9 cellular contexts compared by ENCODE assay signal in the genomic region with DNA sequence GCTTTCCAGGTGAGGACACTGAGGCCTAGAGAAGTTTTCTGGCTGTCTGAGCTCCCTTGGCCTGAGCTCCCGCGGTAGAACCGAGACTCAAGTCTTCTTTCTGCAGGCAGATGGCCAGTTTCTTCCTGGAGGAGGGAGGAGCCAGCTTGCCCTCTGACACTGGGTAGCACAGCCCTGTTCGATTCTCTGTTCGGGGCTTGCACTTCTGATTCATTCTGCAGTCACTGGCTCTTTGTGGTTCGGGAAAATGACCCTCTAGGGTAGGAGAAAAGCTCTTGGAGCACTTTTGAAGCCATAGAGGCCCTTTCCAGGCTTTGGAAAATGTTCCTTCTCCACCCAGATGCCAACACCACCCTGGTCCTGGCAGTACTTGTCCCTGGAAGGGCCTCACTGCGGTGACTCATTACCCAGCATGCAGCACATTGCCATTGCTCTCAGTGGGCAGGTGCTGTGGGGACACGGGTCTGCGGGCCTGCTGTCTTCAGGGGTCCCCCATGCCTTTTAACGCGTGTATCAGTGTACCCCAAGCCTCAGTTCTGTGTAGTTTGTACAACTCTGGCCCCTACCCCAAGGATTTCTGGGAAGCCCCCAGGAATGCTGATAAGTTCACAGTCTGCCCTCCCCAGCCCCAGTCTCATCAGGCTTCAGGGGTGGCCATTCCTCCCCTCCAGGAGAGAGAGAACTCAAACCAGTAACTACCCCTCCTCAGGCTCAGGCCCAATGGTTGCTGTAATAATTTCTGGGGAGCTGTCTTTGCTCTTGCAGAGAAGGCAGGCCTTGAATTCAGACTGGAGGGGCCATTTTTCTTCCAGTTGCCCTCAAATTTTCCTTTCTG. TPM values are rescaled to one million over a fixed set of nuclear protein-coding genes. Genes with fewer than 3 reads are reported as not detected.
DNase-seq lines count a peak whose midpoint lies in the region; ATAC-seq, FAIRE-seq and TF ChIP-seq lines count a peak whose summit lies in the region.
"Had no signal": no experiment of that assay in that cellular context is flagged by ENCODE, and none has a peak within 500 bp of the region (broad histone marks: within the 10 kb centered on the region; RNA-seq: fewer than 3 reads in every experiment).

No MANE protein-coding gene starts in this region.

- peak overlapping the region; percentile 19 to 58 (median 37) for H3K4me3 Mint-ChIP-seq in brain

- TF ChIP-seq CTCF in brain (conservative IDR thresholded peaks at IDR 0.05), result no peak
- TF ChIP-seq CTCF in kidney (IDR thresholded peaks at IDR 0.05; ENCODE audit: borderline replicate concordance, extremely low read depth, insufficient read depth), result no peak
- TF ChIP-seq CTCF in spleen (IDR thresholded peaks at IDR 0.05 in 8 of 11, conservative IDR thresholded peaks at IDR 0.05 in 3 of 11), result no peak

- H3K4me1 ChIP-seq in kidney (ENCODE audit: control insufficient read depth in 1 of 2, insufficient read depth in 1 of 2, low read depth in 1 of 2, low read length in 2 of 2) (peaks cover 40 to 67% of the 10 kb centered on the region in 2 donors), spleen (peaks cover 14 to 84% (median 33%) of the 10 kb centered on the region in 6 donors)

- H3K9me3 Mint-ChIP-seq in brain, result no peaks in the 10 kb centered on the region

- DNase-seq in HCEC 1CT (peak; percentile 90), kidney (no peak), spleen (peak; percentile 47)
- DNase-seq in activated naive CD4-positive, alpha-beta T cell treated with anti-CD3 and anti-CD28 coated beads, Interleukin-2, amount 50 U/mL, for 16 hours, result no peak

- H3K27ac ChIP-seq in kidney (ENCODE audit: low read depth in 2 of 2, low read length in 2 of 2) (peak overlapping the region; percentile 33 to 67), spleen (peak overlapping the region; percentile 2 to 74 (median 64))

- H3K9ac ChIP-seq in kidney (ENCODE audit: low read length in 2 of 2), result peak overlapping the region in 1 of 2 donors; percentile 46

- H3K4me3 ChIP-seq in kidney (ENCODE audit: low read length in 2 of 2) (no peak overlapping the region), spleen (no peak overlapping the region)

- 68 to 90% (median 77%) methylated on average over 8 to 11 of the region's 11 CpGs for WGBS in spleen, 5 donors

- H3K27me3 ChIP-seq in spleen (replicated peaks in 1 of 7), result no peaks in the 10 kb centered on the region

- ATAC-seq in HG02870 (IDR thresholded peaks at IDR 0.05; ENCODE audit: unreplicated experiment), result no peak
- ATAC-seq in HG03135 (IDR thresholded peaks at IDR 0.05; ENCODE audit: unreplicated experiment), result no peak
- ATAC-seq in GM18873 (IDR thresholded peaks at IDR 0.05; ENCODE audit: low FRiP score, unreplicated experiment), result no peak

- intact Hi-C loops in kidney (cut with DNase I), result no loop called here
- intact Hi-C loops in spleen (cut with DNase I; ENCODE audit: low total_unique reads), result no loop called here

- peak overlapping the region; percentile 77 to 98 (median 95) for H3K27ac Mint-ChIP-seq in brain

- no peak for TF ChIP-seq POLR2A in spleen (IDR thresholded peaks at IDR 0.05)

- H3K9me3 ChIP-seq in kidney (ENCODE audit: control insufficient read depth in 1 of 2, low read length in 2 of 2) (no peaks in the 10 kb centered on the region), spleen (no peaks in the 10 kb centered on the region)

- no peak for FAIRE-seq in kidney (lab: Jason Lieb, UNC)
- FAIRE-seq: endometrium had no signal

- H3K27me3 Mint-ChIP-seq in brain, result peaks cover under 1% of the 10 kb centered on the region

- H3K4me1 Mint-ChIP-seq in brain, result peaks cover 100% of the 10 kb centered on the region

- no peaks in the 10 kb centered on the region for H3K36me3 Mint-ChIP-seq in brain

- H3K36me3 ChIP-seq in kidney (ENCODE audit: control insufficient read depth in 1 of 2, insufficient read depth in 2 of 2, low read length in 2 of 2) (no peaks in the 10 kb centered on the region), spleen (no peaks in the 10 kb centered on the region)

RNA-seq across cellular contexts. Expression of a gene that starts 11.9 kb away (rescaled TPM):
- polyA plus RNA-seq in brain (ENCODE audit: insufficient read depth, low read depth, low replicate concordance), result 11.4 TPM
- 31.5 TPM for total RNA-seq in kidney
- polyA plus RNA-seq in kidney (ENCODE audit: insufficient read depth, low read depth, low replicate concordance), result 9.1 TPM
- total RNA-seq in spleen, result 1 to 10 TPM; 4.1 to 8.7 (median 6.1) TPM
- polyA plus RNA-seq in spleen, result 1 to 10 TPM in 1 of 3 donors, under 1 TPM in 2; 0.28 to 1.6 (median 0.56) TPM

Comparison
In these comparisons a context has a peak if more than half of its experiments do, and no peak if none do; other contexts are left out.
1. DNase-seq: peak in HCEC 1CT (single experiment) and spleen (single experiment); none in kidney (single experiment) and activated naive CD4-positive, alpha-beta T cell treated with anti-CD3 and anti-CD28 coated beads, Interleukin-2, amount 50 U/mL, for 16 hours (single experiment).